Comparison of ENCODE assay signal across 20 cellular contexts in the genomic region with DNA sequence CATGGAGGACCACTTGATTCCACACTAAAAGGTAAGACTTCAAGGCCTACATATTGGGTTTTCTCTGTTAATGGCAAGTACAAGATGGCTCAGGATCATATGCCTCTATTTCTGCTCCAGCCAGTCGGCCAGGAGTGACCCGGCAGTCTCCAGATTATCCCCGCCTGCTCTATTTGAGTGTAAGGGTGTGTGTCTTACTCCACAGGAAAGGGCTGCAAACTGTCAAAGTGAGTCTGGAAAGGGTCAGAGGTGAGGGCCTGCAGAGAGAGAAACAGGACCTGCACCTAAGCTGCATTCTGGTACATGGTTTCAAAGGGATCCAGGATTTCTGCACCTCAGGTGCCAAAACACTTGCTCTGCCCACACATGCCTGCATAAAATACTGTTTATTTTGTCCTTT. TPM values are rescaled to one million over a fixed set of nuclear protein-coding genes. Genes with fewer than 3 reads are reported as not detected.
A peak's percentile ranks its signal among the peaks of the same experiment; 100 is the strongest.
DNase-seq lines count a peak whose midpoint lies in the region; ATAC-seq, FAIRE-seq and TF ChIP-seq lines count a peak whose summit lies in the region.
"Had no signal": no experiment of that assay in that cellular context is flagged by ENCODE, and none has a peak within 500 bp of the region (broad histone marks: within the 10 kb centered on the region; RNA-seq: fewer than 3 reads in every experiment).

No MANE protein-coding gene starts in this region.

- H3K79me2 ChIP-seq in HCT116 (ENCODE audit: insufficient read depth, low read length) = peaks cover 4% of the 10 kb centered on the region; the same call in 1 of the 2 replicates
- H3K79me2 ChIP-seq in GM12878 (ENCODE audit: control insufficient read depth, insufficient read depth, low read length) = 0 out of 2 replicates have a peak, but pooled peaks cover 2% of the 10 kb centered on the region

- peak overlapping the region; percentile 39 for H3K27ac Mint-ChIP-seq in activated CD8-positive, alpha-beta memory T cell treated with anti-CD3 and anti-CD28 coated beads, Interleukin-2, amount 10 ng/mL, durations not matched to agents 7 days and 5 days
- H3K27ac Mint-ChIP-seq in osteocyte (ENCODE audit: unreplicated experiment) (no peak overlapping the region), mesothelial cell of epicardium (no peak overlapping the region), CD14-positive monocyte (peak overlapping the region in 1 of 7 donors; percentile 72)
- H3K27ac Mint-ChIP-seq: GM23338 had no signal

- no peak for FAIRE-seq in GM12878 (lab: Jason Lieb, UNC)
- FAIRE-seq: A549, GM12891, HTR-8/SVneo had no signal

- no peak overlapping the region for H3K4me3 Mint-ChIP-seq in activated CD8-positive, alpha-beta memory T cell treated with anti-CD3 and anti-CD28 coated beads, Interleukin-2, amount 10 ng/mL, durations not matched to agents 7 days and 5 days
- H3K4me3 Mint-ChIP-seq in osteocyte (ENCODE audit: unreplicated experiment) = no peak overlapping the region
- H3K4me3 Mint-ChIP-seq in mesothelial cell of epicardium = no peak overlapping the region
- no peak overlapping the region for H3K4me3 Mint-ChIP-seq in CD14-positive monocyte
- H3K4me3 Mint-ChIP-seq: GM23338 had no signal

- peaks cover 28% of the 10 kb centered on the region for H3K36me3 Mint-ChIP-seq in activated CD8-positive, alpha-beta memory T cell treated with anti-CD3 and anti-CD28 coated beads, Interleukin-2, amount 10 ng/mL, durations not matched to agents 7 days and 5 days
- H3K36me3 Mint-ChIP-seq in osteocyte (ENCODE audit: unreplicated experiment) = peaks cover 37% of the 10 kb centered on the region
- H3K36me3 Mint-ChIP-seq in mesothelial cell of epicardium = peaks cover 17% of the 10 kb centered on the region
- peaks cover 61% of the 10 kb centered on the region in 2 donors for H3K36me3 Mint-ChIP-seq in CD14-positive monocyte

- TF ChIP-seq POLR2A in HCT116 (IDR thresholded peaks at IDR 0.05; ENCODE audit: borderline replicate concordance, extremely low read depth, insufficient read depth, insufficient read length) = no peak
- no peak for TF ChIP-seq POLR2A in GM12878 (IDR thresholded peaks at IDR 0.05; ENCODE audit: low read depth, low read length)

- no peaks in the 10 kb centered on the region for H3K9me3 Mint-ChIP-seq in activated CD8-positive, alpha-beta memory T cell treated with anti-CD3 and anti-CD28 coated beads, Interleukin-2, amount 10 ng/mL, durations not matched to agents 7 days and 5 days (ENCODE audit: low read depth)
- H3K9me3 Mint-ChIP-seq in osteocyte (ENCODE audit: unreplicated experiment) (no peaks in the 10 kb centered on the region), mesothelial cell of epicardium (no peaks in the 10 kb centered on the region), CD14-positive monocyte (peaks cover 0 to 5% (median 0%) of the 10 kb centered on the region in 7 donors)
- H3K9me3 Mint-ChIP-seq: GM23338 had no signal

- H3K36me3 ChIP-seq in HCT116 (ENCODE audit: control insufficient read depth in 1 of 2, insufficient read depth in 2 of 2, low read length in 2 of 2) (peaks cover 11 to 40% of the 10 kb centered on the region in 2 experiments; a peak in 3 of 4 replicates), GM12878 (ENCODE audit: control insufficient read depth in 2 of 2, insufficient read depth in 2 of 2, low read length in 1 of 2) (peaks cover 35 to 37% of the 10 kb centered on the region in 2 experiments; a peak in 3 of 4 replicates)

- BruUV-seq in HCT116 (replicated peaks; lab: Mats Ljungman, UMichigan) (no TSS peak), GM12878 (replicated peaks; lab: Mats Ljungman, UMichigan) (no TSS peak)

- RAD21 ChIA-PET in HCT116 (lab: Charles Lee; ENCODE audit: low non-redundant PET in 1 of 2, low total read pairs in 2 of 2, uncharacterized antibody in 2 of 2, unreplicated experiment in 2 of 2) (no interaction called here), GM12878 (lab: Charles Lee; ENCODE audit: unreplicated experiment) (no interaction called here)

- no peak overlapping the region for H3K4me3 ChIP-seq in HCT116 (replicated peaks in 1 of 2; ENCODE audit: low read depth in 1 of 2, low read length in 2 of 2)
- no peak overlapping the region for H3K4me3 ChIP-seq in GM12878
- H3K4me3 ChIP-seq: A549, GM23338 had no signal

- H3K9me3 ChIP-seq in HCT116 (ENCODE audit: control insufficient read depth in 1 of 2, insufficient read depth in 1 of 2, low read depth in 1 of 2, low read length in 2 of 2) (no peaks in the 10 kb centered on the region), GM12878 (replicated peaks; ENCODE audit: control insufficient read depth, insufficient read depth, low read length) (no peaks in the 10 kb centered on the region)
- H3K9me3 ChIP-seq: A549 had no signal

- no peaks in the 10 kb centered on the region for H3K27me3 ChIP-seq in HCT116 (ENCODE audit: insufficient read depth, low read length)
- no peaks in the 10 kb centered on the region for H3K27me3 ChIP-seq in GM12878 (replicated peaks in 1 of 2; ENCODE audit: control insufficient read depth in 2 of 2, insufficient read depth in 2 of 2, low read length in 1 of 2)

- H3K4me1 ChIP-seq in HCT116 (ENCODE audit: control insufficient read depth in 1 of 2, insufficient read depth in 2 of 2, low read length in 2 of 2) = no peaks in the 10 kb centered on the region
- H3K4me1 ChIP-seq in GM12878 (ENCODE audit: control insufficient read depth, insufficient read depth, low read length) = peaks cover 17% of the 10 kb centered on the region
- H3K4me1 ChIP-seq: A549 had no signal

- in situ Hi-C loops in GM12878 (cut with MboI) = no loop called here

- 99% methylated on average over 3 of the region's 3 CpGs for WGBS in GM12878 (ENCODE audit: insufficient coverage, insufficient replicate concordance, low lambda C conversion rate, missing lambda C conversion rate)

- POLR2A ChIA-PET in HCT116 (lab: Charles Lee) = no interaction called here
- POLR2A ChIA-PET in GM12878 (lab: Charles Lee) = interaction anchor here (0.7 kb wide), 1 partner anchor 12 kb away, joined by 3 read pairs; a partner anchor contains a TSS

- ATAC-seq in activated CD8-positive, alpha-beta memory T cell treated with anti-CD3 and anti-CD28 coated beads, Interleukin-2, amount 10 ng/mL, durations not matched to agents 7 days and 5 days = no peak
- ATAC-seq in HCT116 (no peak), GM12878 (no peak), HG03108 (IDR thresholded peaks at IDR 0.05; ENCODE audit: unreplicated experiment) (no peak)
- ATAC-seq: A549, GM23338 had no signal

- CTCF ChIA-PET in activated CD8-positive, alpha-beta memory T cell treated with anti-CD3 and anti-CD28 coated beads, Interleukin-2, amount 10 ng/mL, durations not matched to agents 7 days and 5 days (lab: Charles Lee) = no interaction called here
- CTCF ChIA-PET in HCT116 (lab: Charles Lee) = no interaction called here
- CTCF ChIA-PET in GM12878 (lab: Yijun Ruan, JAX) = no interaction called here

- H3K4me2 ChIP-seq in HCT116 (ENCODE audit: low read length) (no peak overlapping the region), GM12878 (ENCODE audit: control insufficient read depth, insufficient read depth) (no peak overlapping the region)
- H3K4me2 ChIP-seq: A549 had no signal

- intact Hi-C loops in HCT116 (cut with micrococcal nuclease) = no loop called here
- intact Hi-C loops in GM12878 (cut with micrococcal nuclease; ENCODE audit: unreplicated experiment) = no loop called here
- intact Hi-C loops in CD14-positive monocyte (cut with micrococcal nuclease) = no loop called here

- peak; percentile 36 for DNase-seq in activated CD8-positive, alpha-beta memory T cell treated with anti-CD3 and anti-CD28 coated beads, Interleukin-2, amount 10 ng/mL, durations not matched to agents 7 days and 5 days
- no peak for DNase-seq in activated CD8-positive, alpha-beta memory T cell treated with anti-CD3 and anti-CD28 coated beads, Interleukin-2, amount 50 U/mL, for 4 hours
- no peak for DNase-seq in HCT116 (ENCODE audit: low read depth, low spot score)
- DNase-seq in GM12878 (ENCODE audit: low read depth, low spot score) = no peak
- DNase-seq in osteocyte (ENCODE audit: extremely low spot score, unreplicated experiment) = peak; percentile 34
- DNase-seq in mesothelial cell of epicardium (ENCODE audit: low spot score in 2 of 2, unreplicated experiment in 2 of 2) = no peak
- no peak for DNase-seq in CD14-positive monocyte (ENCODE audit: low spot score)
- DNase-seq: Calu3; NCI-H1048; NCI-H1694; NCI-H2107; NCI-H226; NCI-H526 treated with DMSO at 0.1 percent for 48 hours; NK-92 treated with Interleukin-12 subunit alpha and Interleukin-12 subunit beta, amount 100 ng/mL, for 24 hours; Right ventricle myocardium superior had no signal

- H3K9me2 ChIP-seq in HCT116 (ENCODE audit: insufficient read depth) = no peaks in the 10 kb centered on the region

- no peak overlapping the region for H3K27ac ChIP-seq in HCT116 (ENCODE audit: low read depth, low read length)
- no peak overlapping the region for H3K27ac ChIP-seq in GM12878 (ENCODE audit: control insufficient read depth, insufficient read depth)
- H3K27ac ChIP-seq: A549 had no signal

- no peak for TF ChIP-seq EP300 in GM12878 (IDR thresholded peaks at IDR 0.05; ENCODE audit: borderline replicate concordance in 1 of 2, control insufficient read depth in 1 of 2, low read depth in 2 of 2, low read length in 2 of 2)

- H3K27me3 Mint-ChIP-seq in activated CD8-positive, alpha-beta memory T cell treated with anti-CD3 and anti-CD28 coated beads, Interleukin-2, amount 10 ng/mL, durations not matched to agents 7 days and 5 days = no peaks in the 10 kb centered on the region
- H3K27me3 Mint-ChIP-seq in osteocyte (ENCODE audit: unreplicated experiment) (no peaks in the 10 kb centered on the region), mesothelial cell of epicardium (ENCODE audit: low read depth) (no peaks in the 10 kb centered on the region), CD14-positive monocyte (ENCODE audit: low read depth in 3 of 3) (peaks cover 0 to 4% (median 2%) of the 10 kb centered on the region in 3 donors)

- no peaks in the 10 kb centered on the region for H3K4me1 Mint-ChIP-seq in activated CD8-positive, alpha-beta memory T cell treated with anti-CD3 and anti-CD28 coated beads, Interleukin-2, amount 10 ng/mL, durations not matched to agents 7 days and 5 days
- H3K4me1 Mint-ChIP-seq in osteocyte (ENCODE audit: unreplicated experiment) (no peaks in the 10 kb centered on the region), mesothelial cell of epicardium (no peaks in the 10 kb centered on the region), CD14-positive monocyte (peaks cover 2% of the 10 kb centered on the region)

- H2AFZ ChIP-seq in HCT116 (ENCODE audit: low read depth, low read length, poor library complexity, severe bottlenecking) (no peak overlapping the region), GM12878 (ENCODE audit: control insufficient read depth, low read depth, low read length) (no peak overlapping the region)
- H2AFZ ChIP-seq: GM23338 had no signal

- H3K9ac ChIP-seq in HCT116 (ENCODE audit: low read length) = no peak overlapping the region
- H3K9ac ChIP-seq in GM12878 (ENCODE audit: control insufficient read depth, insufficient read depth, low read length) = no peak overlapping the region

- no peaks in the 10 kb centered on the region for H4K20me1 ChIP-seq in HCT116 (ENCODE audit: insufficient read depth)
- H4K20me1 ChIP-seq in GM12878 (ENCODE audit: control insufficient read depth, insufficient read depth) = no peaks in the 10 kb centered on the region

- SMC1A ChIA-PET in GM12878 (lab: Charles Lee; ENCODE audit: uncharacterized antibody, unreplicated experiment) = interaction anchor here (1.1 kb wide), 1 partner anchor 10 kb away, joined by 3 read pairs; no protein-coding TSS in a partner anchor

- TF ChIP-seq RAD21 in HCT116 (IDR thresholded peaks at IDR 0.05; ENCODE audit: low read depth) (no peak), GM12878 (IDR thresholded peaks at IDR 0.05; ENCODE audit: insufficient read depth, low read depth, low read length) (no peak)

- TF ChIP-seq CTCF in HCT116 (IDR thresholded peaks at IDR 0.05 in 2 of 3, conservative IDR thresholded peaks at IDR 0.05 in 1 of 3; ENCODE audit: borderline replicate concordance in 1 of 3, insufficient read depth in 1 of 3, low read depth in 2 of 3, low read length in 2 of 3) (no peak), GM12878 (IDR thresholded peaks at IDR 0.05 in 2 of 3, conservative IDR thresholded peaks at IDR 0.05 in 1 of 3; ENCODE audit: control insufficient read depth in 2 of 3, extremely low read depth in 1 of 3, insufficient read depth in 1 of 3, low read depth in 3 of 3, low read length in 3 of 3) (no peak), osteocyte (IDR thresholded peaks at IDR 0.05) (no peak), mesothelial cell of epicardium (IDR thresholded peaks at IDR 0.05; ENCODE audit: unreplicated experiment) (no peak), CD14-positive monocyte (IDR thresholded peaks at IDR 0.05) (no peak)

RNA-seq across cellular contexts. Expression of a gene that starts 9.2 kb away (rescaled TPM):
- 10 to 100 TPM; 70.5 to 74.9 TPM for total RNA-seq in activated CD8-positive, alpha-beta memory T cell treated with anti-CD3 and anti-CD28 coated beads, Interleukin-2, amount 10 ng/mL, durations not matched to agents 7 days and 5 days
- 76.2 TPM for total RNA-seq in HCT116 (2021; ENCODE audit: unreplicated experiment)
- 60.2 and 69.1 TPM in 2 replicates for polyA plus RNA-seq in HCT116 (2012)
- total RNA-seq in GM12878 (2013; cell fraction: nucleolus; rRNA removed) = 143 and 171 TPM in 2 replicates
- total RNA-seq in GM12878 (2014; rRNA removed) = 31.7 and 33.0 TPM in 2 replicates
- 19.5 and 20.6 TPM in 2 replicates for total RNA-seq in GM12878 (2014; rRNA removed; fragmentation: Illumina TruSeq; extraction: Trizol)
- total RNA-seq in GM12878 (2021) = 41.3 and 45.3 TPM in 2 replicates
- 16.5 TPM for polyA plus RNA-seq in GM12878 (2011; ENCODE audit: low read depth)
- 39.8 and 56.1 TPM in 2 replicates for polyA plus RNA-seq in GM12878 (2011; rRNA removed)
- polyA plus RNA-seq in GM12878 (2011; cell fraction: cytosol; rRNA removed) = 67.6 and 94.1 TPM in 2 replicates
- 705 and 770 TPM in 2 replicates for polyA plus RNA-seq in GM12878 (2011; cell fraction: nucleus; rRNA removed)
- polyA plus RNA-seq in GM12878 (2012) = 30.1 and 49.9 TPM in 2 replicates
- polyA plus RNA-seq in GM12878 (2014; fragmentation: Illumina TruSeq; extraction: Trizol) = 20.1 and 28.9 TPM in 2 replicates
- 10 to 100 TPM in 1 of 2 experiments, 1 to 10 TPM in 1; 5.3 to 18.5 TPM for polyA plus RNA-seq in GM12878 (2014; fragmentation: Nextera tagmentation; extraction: Ambion mirVana)
- polyA plus RNA-seq in GM12878 (2014; rRNA removed) = 76.6 and 85.1 TPM in 2 replicates
- 10 to 100 TPM; 40.8 to 41.6 TPM for polyA plus RNA-seq in GM12878 (2016; fragmentation: Nextera tagmentation; extraction: Ambion mirVana)
- polyA minus RNA-seq in GM12878 (2011; rRNA and poly(A)+ RNA removed) = 14.0 and 24.7 TPM in 2 replicates
- 11.0 and 11.6 TPM in 2 replicates for polyA minus RNA-seq in GM12878 (2011; cell fraction: cytosol; rRNA and poly(A)+ RNA removed)
- 50.4 and 75.1 TPM in 2 replicates for polyA minus RNA-seq in GM12878 (2011; cell fraction: nucleus; rRNA and poly(A)+ RNA removed)
- total RNA-seq in osteocyte = 32.1 and 39.9 TPM in 2 replicates
- total RNA-seq in mesothelial cell of epicardium = 78.9 to 84.2 TPM (median 80.1 TPM) in 3 replicates
- 1 to 10 TPM; 2.2 to 2.4 TPM for polyA plus RNA-seq in CD14-positive monocyte

RNA-seq across cellular contexts. Expression of a gene that starts 11.6 kb away (rescaled TPM):
- 10 to 100 TPM; 53.8 to 72.3 TPM for total RNA-seq in activated CD8-positive, alpha-beta memory T cell treated with anti-CD3 and anti-CD28 coated beads, Interleukin-2, amount 10 ng/mL, durations not matched to agents 7 days and 5 days
- total RNA-seq in HCT116 (2021; ENCODE audit: unreplicated experiment) = 27.6 TPM
- polyA plus RNA-seq in HCT116 (2012) = 24.7 and 29.4 TPM in 2 replicates
- total RNA-seq in GM12878 (2013; cell fraction: nucleolus; rRNA removed) = 39.8 and 45.8 TPM in 2 replicates
- 37.9 and 43.5 TPM in 2 replicates for total RNA-seq in GM12878 (2014; rRNA removed)
- 13.9 and 14.1 TPM in 2 replicates for total RNA-seq in GM12878 (2014; rRNA removed; fragmentation: Illumina TruSeq; extraction: Trizol)
- 48.6 and 51.3 TPM in 2 replicates for total RNA-seq in GM12878 (2021)
- 14.2 TPM for polyA plus RNA-seq in GM12878 (2011; ENCODE audit: low read depth)
- polyA plus RNA-seq in GM12878 (2011; rRNA removed) = 33.7 and 48.7 TPM in 2 replicates
- polyA plus RNA-seq in GM12878 (2011; cell fraction: cytosol; rRNA removed) = 66.9 and 77.2 TPM in 2 replicates
- polyA plus RNA-seq in GM12878 (2011; cell fraction: nucleus; rRNA removed) = 66.8 and 67.5 TPM in 2 replicates
- 20.5 and 27.5 TPM in 2 replicates for polyA plus RNA-seq in GM12878 (2012)
- 13.6 and 17.2 TPM in 2 replicates for polyA plus RNA-seq in GM12878 (2014; fragmentation: Illumina TruSeq; extraction: Trizol)
- polyA plus RNA-seq in GM12878 (2014; fragmentation: Nextera tagmentation; extraction: Ambion mirVana) = 1 to 10 TPM; 2.9 to 5.2 TPM
- polyA plus RNA-seq in GM12878 (2014; rRNA removed) = 39.4 and 45.6 TPM in 2 replicates
- 10 to 100 TPM; 40.2 to 41.7 TPM for polyA plus RNA-seq in GM12878 (2016; fragmentation: Nextera tagmentation; extraction: Ambion mirVana)
- 54.7 and 63.1 TPM in 2 replicates for polyA minus RNA-seq in GM12878 (2011; rRNA and poly(A)+ RNA removed)
- polyA minus RNA-seq in GM12878 (2011; cell fraction: cytosol; rRNA and poly(A)+ RNA removed) = 24.5 and 27.1 TPM in 2 replicates
- polyA minus RNA-seq in GM12878 (2011; cell fraction: nucleus; rRNA and poly(A)+ RNA removed) = 27.1 and 47.3 TPM in 2 replicates
- 21.1 and 24.1 TPM in 2 replicates for total RNA-seq in osteocyte
- 36.1 to 40.9 TPM (median 38.2 TPM) in 3 replicates for total RNA-seq in mesothelial cell of epicardium
- 10 to 100 TPM; 23.4 to 23.9 TPM for polyA plus RNA-seq in CD14-positive monocyte

RNA-seq across cellular contexts. Expression of a gene that starts 23.9 kb away (rescaled TPM):
- total RNA-seq in activated CD8-positive, alpha-beta memory T cell treated with anti-CD3 and anti-CD28 coated beads, Interleukin-2, amount 10 ng/mL, durations not matched to agents 7 days and 5 days = 10 to 100 TPM; 27.4 to 27.9 TPM
- 22.3 TPM for total RNA-seq in HCT116 (2021; ENCODE audit: unreplicated experiment)
- 11.9 and 15.1 TPM in 2 replicates for polyA plus RNA-seq in HCT116 (2012)
- total RNA-seq in GM12878 (2013; cell fraction: nucleolus; rRNA removed) = 40.1 and 48.2 TPM in 2 replicates
- total RNA-seq in GM12878 (2014; rRNA removed) = 14.3 and 16.7 TPM in 2 replicates
- total RNA-seq in GM12878 (2014; rRNA removed; fragmentation: Illumina TruSeq; extraction: Trizol) = 9.6 and 10.4 TPM in 2 replicates
- 16.8 and 19.1 TPM in 2 replicates for total RNA-seq in GM12878 (2021)
- 4.1 TPM for polyA plus RNA-seq in GM12878 (2011; ENCODE audit: low read depth)
- polyA plus RNA-seq in GM12878 (2011; rRNA removed) = 15.4 and 22.8 TPM in 2 replicates
- 27.9 and 32.8 TPM in 2 replicates for polyA plus RNA-seq in GM12878 (2011; cell fraction: cytosol; rRNA removed)
- 68.4 and 69.3 TPM in 2 replicates for polyA plus RNA-seq in GM12878 (2011; cell fraction: nucleus; rRNA removed)
- polyA plus RNA-seq in GM12878 (2012) = 6.9 and 9.9 TPM in 2 replicates
- 6.5 and 11.4 TPM in 2 replicates for polyA plus RNA-seq in GM12878 (2014; fragmentation: Illumina TruSeq; extraction: Trizol)
- 1 to 10 TPM; 1.1 to 1.6 TPM for polyA plus RNA-seq in GM12878 (2014; fragmentation: Nextera tagmentation; extraction: Ambion mirVana)
- polyA plus RNA-seq in GM12878 (2014; rRNA removed) = 16.1 and 17.4 TPM in 2 replicates
- polyA plus RNA-seq in GM12878 (2016; fragmentation: Nextera tagmentation; extraction: Ambion mirVana) = 1 to 10 TPM; 2.1 TPM
- polyA minus RNA-seq in GM12878 (2011; rRNA and poly(A)+ RNA removed) = 21.9 and 25.0 TPM in 2 replicates
- 5.5 and 7.5 TPM in 2 replicates for polyA minus RNA-seq in GM12878 (2011; cell fraction: cytosol; rRNA and poly(A)+ RNA removed)
- polyA minus RNA-seq in GM12878 (2011; cell fraction: nucleus; rRNA and poly(A)+ RNA removed) = 22.6 and 39.8 TPM in 2 replicates
- total RNA-seq in osteocyte = 32.4 and 33.2 TPM in 2 replicates
- total RNA-seq in mesothelial cell of epicardium = 24.9 to 26.9 TPM (median 26.2 TPM) in 3 replicates
- polyA plus RNA-seq in CD14-positive monocyte = 1 to 10 TPM; 4.0 to 4.3 TPM

RNA-seq across cellular contexts. Expression of a gene that starts 56.4 kb away (rescaled TPM):
- 1 to 10 TPM; 6.3 to 7.7 TPM for total RNA-seq in activated CD8-positive, alpha-beta memory T cell treated with anti-CD3 and anti-CD28 coated beads, Interleukin-2, amount 10 ng/mL, durations not matched to agents 7 days and 5 days
- total RNA-seq in HCT116 (2021; ENCODE audit: unreplicated experiment) (5.1 TPM), GM12878 (2014; rRNA removed) (4.0 and 4.2 TPM in 2 replicates), GM12878 (2014; rRNA removed; fragmentation: Illumina TruSeq; extraction: Trizol) (3.2 and 4.2 TPM in 2 replicates), GM12878 (2021) (4.3 and 4.4 TPM in 2 replicates), osteocyte (8.3 and 9.4 TPM in 2 replicates), mesothelial cell of epicardium (8.5 to 9.7 TPM (median 8.6 TPM) in 3 replicates)
- polyA plus RNA-seq in HCT116 (2012) = 4.1 and 4.6 TPM in 2 replicates
- 10.9 and 11.1 TPM in 2 replicates for total RNA-seq in GM12878 (2013; cell fraction: nucleolus; rRNA removed)
- 2.5 TPM for polyA plus RNA-seq in GM12878 (2011; ENCODE audit: low read depth)
- polyA plus RNA-seq in GM12878 (2011; rRNA removed) (10.3 and 10.5 TPM in 2 replicates), GM12878 (2014; fragmentation: Illumina TruSeq; extraction: Trizol) (4.0 TPM in 2 replicates), GM12878 (2014; fragmentation: Nextera tagmentation; extraction: Ambion mirVana) (1 to 10 TPM; 4.7 to 5.6 TPM), GM12878 (2014; rRNA removed) (4.0 and 5.6 TPM in 2 replicates), GM12878 (2016; fragmentation: Nextera tagmentation; extraction: Ambion mirVana) (1 to 10 TPM; 6.5 to 6.9 TPM), CD14-positive monocyte (1 to 10 TPM; 2.9 to 3.9 TPM)
- polyA plus RNA-seq in GM12878 (2011; cell fraction: cytosol; rRNA removed) = 6.4 and 6.7 TPM in 2 replicates
- 14.7 and 17.7 TPM in 2 replicates for polyA plus RNA-seq in GM12878 (2011; cell fraction: nucleus; rRNA removed)
- polyA plus RNA-seq in GM12878 (2012) = 2.1 and 2.5 TPM in 2 replicates
- 10.7 and 16.9 TPM in 2 replicates for polyA minus RNA-seq in GM12878 (2011; rRNA and poly(A)+ RNA removed)
- polyA minus RNA-seq in GM12878 (2011; cell fraction: cytosol; rRNA and poly(A)+ RNA removed) = 2.9 and 6.7 TPM in 2 replicates
- 3.4 and 6.4 TPM in 2 replicates for polyA minus RNA-seq in GM12878 (2011; cell fraction: nucleus; rRNA and poly(A)+ RNA removed)

Comparison
In these comparisons a context has a peak if more than half of its experiments do, and no peak if none do; other contexts are left out.
1. DNase-seq: peak in activated CD8-positive, alpha-beta memory T cell treated with anti-CD3 and anti-CD28 coated beads, Interleukin-2, amount 10 ng/mL, durations not matched to agents 7 days and 5 days (single experiment) and osteocyte (single experiment); none in activated CD8-positive, alpha-beta memory T cell treated with anti-CD3 and anti-CD28 coated beads, Interleukin-2, amount 50 U/mL, for 4 hours (single experiment), HCT116 (single experiment), GM12878 (single experiment), mesothelial cell of epicardium (0 of 2) and CD14-positive monocyte (single experiment).